ENCODE assay signal across 16 cellular contexts in the genomic region with DNA sequence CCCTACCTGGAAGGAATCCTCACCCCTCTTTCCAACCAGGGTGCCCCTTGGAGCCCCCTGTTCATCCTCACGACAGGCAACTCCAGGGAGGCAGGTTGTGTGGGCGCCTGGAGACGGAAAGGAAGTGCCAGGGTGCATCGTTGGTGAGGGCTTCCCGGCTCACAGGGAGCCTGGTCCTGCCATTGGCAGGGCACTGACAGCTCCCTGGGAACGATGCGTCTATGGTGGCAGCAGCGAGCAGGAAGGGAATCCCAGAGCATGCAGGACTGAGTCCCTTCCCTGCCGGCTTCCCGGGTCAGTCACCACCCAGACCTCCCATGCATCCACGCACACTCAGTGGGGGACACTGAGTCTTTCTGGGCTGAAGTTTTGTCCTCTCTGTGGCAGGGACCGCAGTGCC.
"Had no signal": no experiment of that assay in that cellular context is flagged by ENCODE, and none has a peak within 500 bp of the region (broad histone marks: within the 10 kb centered on the region; RNA-seq: fewer than 3 reads in every experiment).

No MANE protein-coding gene starts in this region.

- H3K9me3 ChIP-seq: pancreas had no signal

- DNase-seq: activated CD4-positive, alpha-beta T cell treated with anti-CD3 and anti-CD28 coated beads for 4 hours; activated CD8-positive, alpha-beta T cell treated with anti-CD3 and anti-CD28 coated beads for 36 hours; activated effector memory CD4-positive, alpha-beta T cell treated with anti-CD3 and anti-CD28 coated beads, Interleukin-2, amount 50 U/mL, for 16 hours; activated T-cell treated with anti-CD3 and anti-CD28 coated beads, Interleukin-2, amount 50 U/mL, for 4 hours; adrenal gland; caudate nucleus; esophagus squamous epithelium; kidney glomerular epithelial cell; stimulated activated CD4-positive, alpha-beta T cell treated with anti-CD3 and anti-CD28 coated beads, Interleukin-4, amount 100 ng/mL, for 24 hours; stimulated activated naive CD4-positive, alpha-beta T cell; tibial artery; uterus had no signal

- H3K4me3 ChIP-seq: adrenal gland, coronary artery, esophagus squamous epithelium, pancreas, tibial artery, uterus had no signal

- H3K27ac ChIP-seq: adrenal gland, coronary artery, esophagus squamous epithelium, pancreas, tibial artery, uterus had no signal

- H3K36me3 Mint-ChIP-seq: activated naive CD4-positive, alpha-beta T cell treated with anti-CD3 and anti-CD28 coated beads, Interleukin-2, amount 50 U/mL, for 24 hours; mesothelial cell of epicardium had no signal

- H3K4me3 Mint-ChIP-seq: activated CD8-positive, alpha-beta T cell treated with anti-CD3 and anti-CD28 coated beads for 36 hours; activated naive CD4-positive, alpha-beta T cell treated with anti-CD3 and anti-CD28 coated beads, Interleukin-2, amount 50 U/mL, for 24 hours; activated T-cell treated with anti-CD3 and anti-CD28 coated beads, Interleukin-2, amount 50 U/mL, for 4 hours; mesothelial cell of epicardium had no signal

- H3K36me3 ChIP-seq: adrenal gland, esophagus squamous epithelium, pancreas, tibial artery, uterus had no signal

- ATAC-seq: activated CD8-positive, alpha-beta T cell treated with anti-CD3 and anti-CD28 coated beads for 36 hours; activated T-cell treated with anti-CD3 and anti-CD28 coated beads, Interleukin-2, amount 50 U/mL, for 4 hours; pancreas had no signal

- H3K27me3 ChIP-seq: adrenal gland, pancreas, uterus had no signal

- H3K27ac Mint-ChIP-seq: activated CD8-positive, alpha-beta T cell treated with anti-CD3 and anti-CD28 coated beads for 36 hours; activated naive CD4-positive, alpha-beta T cell treated with anti-CD3 and anti-CD28 coated beads, Interleukin-2, amount 50 U/mL, for 24 hours; mesothelial cell of epicardium had no signal

- H3K4me1 Mint-ChIP-seq: activated naive CD4-positive, alpha-beta T cell treated with anti-CD3 and anti-CD28 coated beads, Interleukin-2, amount 50 U/mL, for 24 hours had no signal
